ENCODE assay signal across 14 cellular contexts in the genomic region with DNA sequence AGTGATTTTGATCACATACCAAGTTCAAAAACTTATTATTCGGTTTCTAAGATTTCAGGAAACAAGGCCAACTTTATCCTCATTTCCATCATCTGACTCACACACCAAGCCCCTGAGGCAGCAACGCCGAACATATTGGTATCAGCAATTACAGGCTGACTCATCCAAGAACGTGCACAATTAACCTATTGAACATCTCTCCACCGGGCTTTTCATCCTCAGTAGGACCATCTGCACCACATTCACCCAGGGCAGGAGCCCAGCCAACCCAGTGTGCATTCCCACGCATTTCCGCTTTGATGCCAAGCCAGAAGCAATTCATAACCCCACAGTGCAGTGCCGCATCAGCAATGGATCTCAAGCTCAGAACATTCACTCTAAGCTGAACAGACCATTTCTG. TPM values are rescaled to one million over a fixed set of nuclear protein-coding genes. Genes with fewer than 3 reads are reported as not detected.
DNase-seq lines count a peak whose midpoint lies in the region; ATAC-seq, FAIRE-seq and TF ChIP-seq lines count a peak whose summit lies in the region.
"Had no signal": no experiment of that assay in that cellular context is flagged by ENCODE, and none has a peak within 500 bp of the region (broad histone marks: within the 10 kb centered on the region; RNA-seq: fewer than 3 reads in every experiment).

No MANE protein-coding gene starts in this region.

- FAIRE-seq in K562 (lab: Jason Lieb, UNC), result no peak

- TF ChIP-seq RAD21 in K562 (CRISPR knock-in tag; conservative IDR thresholded peaks at IDR 0.05 in 1 of 2, IDR thresholded peaks at IDR 0.05 in 1 of 2), result no peak

- in situ Hi-C loops in K562 (cut with MboI), result no loop called here

- H3K18ac ChIP-seq in mesenchymal stem cell (ENCODE audit: low read depth in 1 of 2, low read length in 2 of 2), result peak overlapping the region in 1 of 2 experiments; percentile 31

- POLR2A ChIA-PET in BJ (lab: Charles Lee), result no interaction called here
- POLR2A ChIA-PET in K562 (lab: Yijun Ruan, JAX), result no interaction called here
- POLR2A ChIA-PET in CD8-positive, alpha-beta T cell (lab: Charles Lee), result no interaction called here

- no peak overlapping the region for H2BK120ac ChIP-seq in mesenchymal stem cell (ENCODE audit: low read depth, low read length)

- H2BK12ac ChIP-seq in mesenchymal stem cell (ENCODE audit: low read length in 2 of 2), result peak overlapping the region; percentile 27 to 49

- peak overlapping the region; percentile 59 for H4K8ac ChIP-seq in mesenchymal stem cell (ENCODE audit: low read length)

- H3K14ac ChIP-seq in mesenchymal stem cell (ENCODE audit: low read length in 2 of 2), result no peak overlapping the region

- no peaks in the 10 kb centered on the region for H3K79me2 ChIP-seq in K562 (ENCODE audit: control insufficient read depth, insufficient read depth, low read length)

- H4K20me1 ChIP-seq in K562 (replicated peaks; ENCODE audit: control insufficient read depth, insufficient read depth, low read length), result no peaks in the 10 kb centered on the region

- WGBS in K562 (ENCODE audit: insufficient coverage, low coverage, missing lambda C conversion rate), result 1% methylated on average over 7 of the region's 8 CpGs
- 7% methylated on average over 8 of the region's 8 CpGs for WGBS in mesenchymal stem cell

- H4K91ac ChIP-seq in mesenchymal stem cell (ENCODE audit: low read length), result no peak overlapping the region

- H3K4me3 ChIP-seq in BJ (ENCODE audit: low read depth, low read length), result no peak overlapping the region
- no peak overlapping the region for H3K4me3 ChIP-seq in K562
- no peak overlapping the region for H3K4me3 ChIP-seq in mesenchymal stem cell (ENCODE audit: insufficient read depth in 1 of 2, low read depth in 1 of 2, low read length in 2 of 2)
- H3K4me3 ChIP-seq in CD8-positive, alpha-beta T cell (ENCODE audit: low read depth, low read length), result no peak overlapping the region
- H3K4me3 ChIP-seq: psoas muscle had no signal

- no peaks in the 10 kb centered on the region for H3K79me1 ChIP-seq in mesenchymal stem cell (replicated peaks; ENCODE audit: low read length, poor library complexity, severe bottlenecking)

- H3K36me3 ChIP-seq in BJ (ENCODE audit: control insufficient read depth, insufficient read depth, low read length) (no peaks in the 10 kb centered on the region), K562 (ENCODE audit: control insufficient read depth, insufficient read depth, low read length) (no peaks in the 10 kb centered on the region), mesenchymal stem cell (ENCODE audit: control insufficient read depth in 1 of 2, insufficient read depth in 2 of 2, low read depth in 1 of 2, low read length in 2 of 2) (no peaks in the 10 kb centered on the region)
- no peaks in the 10 kb centered on the region for H3K36me3 ChIP-seq in CD8-positive, alpha-beta T cell (ENCODE audit: insufficient read depth, low read length)

- no peak for ATAC-seq in K562
- no peak for ATAC-seq in GM21360 (IDR thresholded peaks at IDR 0.05; ENCODE audit: unreplicated experiment)
- ATAC-seq in CD8-positive, alpha-beta T cell, result no peak
- ATAC-seq: psoas muscle; stimulated activated naive CD8-positive, alpha-beta T cell treated with anti-CD3 and anti-CD28 coated beads, Interleukin-15, Interleukin-2, amounts not matched to agents 100 U/mL and 50 U/mL, for 24 hours had no signal

- no peak overlapping the region for H3K4me3 Mint-ChIP-seq in CD8-positive, alpha-beta T cell
- H3K4me3 Mint-ChIP-seq: T-helper 2 cell treated with Interferon-gamma antibody and Interleukin-4, amounts not matched to agents 5 μg/mL and 100 μg/mL, for 36 hours had no signal

- H3K9me1 ChIP-seq in K562 (ENCODE audit: control insufficient read depth, insufficient read depth, low read length), result no peaks in the 10 kb centered on the region

- H3K4me1 ChIP-seq in K562 (replicated peaks in 1 of 2; ENCODE audit: control insufficient read depth in 2 of 2, insufficient read depth in 2 of 2, low read length in 2 of 2) (no peaks in the 10 kb centered on the region), mesenchymal stem cell (ENCODE audit: control insufficient read depth, insufficient read depth, low read depth, low read length) (peaks cover 3% of the 10 kb centered on the region)
- H3K4me1 ChIP-seq in CD8-positive, alpha-beta T cell (ENCODE audit: insufficient read depth, low read length), result no peaks in the 10 kb centered on the region
- H3K4me1 ChIP-seq: psoas muscle had no signal

- H3K23ac ChIP-seq in mesenchymal stem cell (ENCODE audit: low read length in 2 of 2), result no peak overlapping the region

- no peaks in the 10 kb centered on the region for H3K4me1 Mint-ChIP-seq in CD8-positive, alpha-beta T cell (ENCODE audit: low read depth)

- H3K27ac Mint-ChIP-seq in CD8-positive, alpha-beta T cell, result no peak overlapping the region
- H3K27ac Mint-ChIP-seq: T-helper 2 cell treated with Interferon-gamma antibody and Interleukin-4, amounts not matched to agents 5 μg/mL and 100 μg/mL, for 36 hours had no signal

- H3K9me3 ChIP-seq in K562 (replicated peaks; ENCODE audit: control insufficient read depth, insufficient read depth, low read depth, low read length) (no peaks in the 10 kb centered on the region), mesenchymal stem cell (ENCODE audit: control insufficient read depth, low read length) (no peaks in the 10 kb centered on the region)
- H3K9me3 ChIP-seq in CD8-positive, alpha-beta T cell (ENCODE audit: low read length), result no peaks in the 10 kb centered on the region
- H3K9me3 ChIP-seq: psoas muscle had no signal

- H2AFZ ChIP-seq in K562 (ENCODE audit: low read depth, low read length) (no peak overlapping the region), mesenchymal stem cell (ENCODE audit: low read depth, low read length) (no peak overlapping the region)

- no peak overlapping the region for H3K4me2 ChIP-seq in K562 (ENCODE audit: insufficient read depth, low read length)
- no peak overlapping the region for H3K4me2 ChIP-seq in mesenchymal stem cell (ENCODE audit: low read length, poor library complexity, severe bottlenecking)
- H3K4me2 ChIP-seq: KMS-11 had no signal

- H3K27ac ChIP-seq in K562 (ENCODE audit: extremely low read depth, low read depth, low read length) (no peak overlapping the region), mesenchymal stem cell (ENCODE audit: low read length, poor library complexity, severe bottlenecking) (peak overlapping the region; percentile 2)
- H3K27ac ChIP-seq in CD8-positive, alpha-beta T cell (ENCODE audit: low read depth, low read length), result no peak overlapping the region
- H3K27ac ChIP-seq: KMS-11, psoas muscle had no signal

- H2BK15ac ChIP-seq in mesenchymal stem cell (ENCODE audit: low read depth, poor library complexity, severe bottlenecking), result peak overlapping the region; percentile 44

- no peak overlapping the region for H2AK5ac ChIP-seq in mesenchymal stem cell (ENCODE audit: low read length, severe bottlenecking)

- TF ChIP-seq CTCF in BJ (IDR thresholded peaks at IDR 0.05; ENCODE audit: insufficient read depth, low read depth, low read length) (no peak), K562 (IDR thresholded peaks at IDR 0.05 in 2 of 3, conservative IDR thresholded peaks at IDR 0.05 in 1 of 3; ENCODE audit: insufficient read depth in 2 of 3, low read depth in 1 of 3, low read length in 3 of 3) (no peak)
- no peak for TF ChIP-seq CTCF in CD8-positive, alpha-beta T cell (IDR thresholded peaks at IDR 0.05)

- H3K36me3 Mint-ChIP-seq in CD8-positive, alpha-beta T cell, result no peaks in the 10 kb centered on the region

- H3K27me3 ChIP-seq in BJ (ENCODE audit: control insufficient read depth, insufficient read depth, low read length) (no peaks in the 10 kb centered on the region), K562 (ENCODE audit: control insufficient read depth in 2 of 2, insufficient read depth in 2 of 2, low read length in 2 of 2) (no peaks in the 10 kb centered on the region), mesenchymal stem cell (ENCODE audit: control insufficient read depth in 1 of 2, insufficient read depth in 1 of 2, low read length in 2 of 2) (no peaks in the 10 kb centered on the region)
- H3K27me3 ChIP-seq in CD8-positive, alpha-beta T cell (ENCODE audit: insufficient read depth, low read length), result no peaks in the 10 kb centered on the region

- H3K9ac ChIP-seq in K562 (ENCODE audit: insufficient read depth in 1 of 2, low read depth in 2 of 2, low read length in 2 of 2) (no peak overlapping the region), mesenchymal stem cell (ENCODE audit: low read length) (no peak overlapping the region)
- H3K9ac ChIP-seq: KMS-11 had no signal

- no peak overlapping the region for H3K4ac ChIP-seq in mesenchymal stem cell (ENCODE audit: low read depth in 1 of 2, low read length in 2 of 2)

- CTCF ChIA-PET in BJ (lab: Yijun Ruan, JAX) (interaction anchor here (1.0 kb wide), 1 partner anchor 19 kb away, joined by 3 read pairs; no protein-coding TSS in a partner anchor), K562 (lab: Yijun Ruan, JAX; ENCODE audit: low intra/inter-chr PET ratio) (no interaction called here)
- CTCF ChIA-PET in CD8-positive, alpha-beta T cell (lab: Charles Lee), result no interaction called here

- H2BK5ac ChIP-seq in mesenchymal stem cell (ENCODE audit: low read depth, low read length, poor library complexity, severe bottlenecking), result no peak overlapping the region

- BruUV-seq in K562 (replicated peaks; lab: Mats Ljungman, UMichigan), result no TSS peak

- no peak for TF ChIP-seq POLR2A in K562 (conservative IDR thresholded peaks at IDR 0.05)

- no peak for TF ChIP-seq EP300 in K562 (IDR thresholded peaks at IDR 0.05; ENCODE audit: low read length)

- peak; percentile 91 for DNase-seq in BJ (ENCODE audit: low read depth)
- peak; percentile 68 for DNase-seq in NCI-H146 (lab: John Stamatoyannopoulos, UW)
- DNase-seq in K562 (ENCODE audit: extremely low read depth in 1 of 4, low spot score in 3 of 4), result no peak
- DNase-seq in mesenchymal stem cell, result peak; percentile 82
- DNase-seq in NCI-H510A treated with DMSO at 0.1 percent for 48 hours (lab: John Stamatoyannopoulos, UW), result no peak
- DNase-seq in GDM1 (lab: John Stamatoyannopoulos, UW), result no peak
- no peak for DNase-seq in CD8-positive, alpha-beta T cell
- DNase-seq: activated naive CD4-positive, alpha-beta T cell; hippocampal formation; psoas muscle; stimulated activated naive CD8-positive, alpha-beta T cell treated with anti-CD3 and anti-CD28 coated beads, Interleukin-15, Interleukin-2, amounts not matched to agents 100 U/mL and 50 U/mL, for 24 hours had no signal

- intact Hi-C loops in K562 (cut with micrococcal nuclease), result no loop called here
- intact Hi-C loops in CD8-positive, alpha-beta T cell (cut with DNase I, micrococcal nuclease), result no loop called here

- H3K9me3 Mint-ChIP-seq in CD8-positive, alpha-beta T cell, result peaks cover 3% of the 10 kb centered on the region
- H3K9me3 Mint-ChIP-seq: T-helper 2 cell treated with Interferon-gamma antibody and Interleukin-4, amounts not matched to agents 5 μg/mL and 100 μg/mL, for 36 hours had no signal

- H3K27me3 Mint-ChIP-seq in CD8-positive, alpha-beta T cell (ENCODE audit: low read depth), result peaks cover 10% of the 10 kb centered on the region

RNA-seq across cellular contexts. Expression of a gene that starts 52.9 kb away (rescaled TPM):
- polyA plus RNA-seq in BJ (2011; rRNA removed) (0.17 and 0.26 TPM in 2 replicates), K562 (2011; rRNA removed) (0.07 and 0.11 TPM in 2 replicates), K562 (2014; fragmentation: Illumina TruSeq; extraction: Trizol) (1.1 and 1.4 TPM in 2 replicates), K562 (2014; fragmentation: Nextera tagmentation; extraction: Ambion mirVana) (under 1 TPM; 0.37 to 0.38 TPM), K562 (2014; rRNA removed) (0.98 and 1.5 TPM in 2 replicates)
- 0.05 TPM in 1 of 2 replicates, not detected in the other for polyA minus RNA-seq in BJ (2011; rRNA and poly(A)+ RNA removed)
- 0.14 and 0.81 TPM in 2 replicates for total RNA-seq in K562 (2011; cell fraction: chromatin; rRNA removed; ENCODE audit: low replicate concordance)
- total RNA-seq in K562 (2011; cell fraction: nucleolus; rRNA removed), result 0.13 TPM in 1 of 2 replicates, not detected in the other
- total RNA-seq in K562 (2011; cell fraction: nucleoplasm; rRNA removed), result 0.29 and 0.38 TPM in 2 replicates
- total RNA-seq in K562 (2014; rRNA removed) (1.1 TPM in 2 replicates), K562 (2014; rRNA removed; fragmentation: Illumina TruSeq; extraction: Trizol) (1.4 and 1.6 TPM in 2 replicates), K562 (2015; rRNA removed; fragmentation: Illumina TruSeq; extraction: Trizol) (1.4 and 1.5 TPM in 2 replicates), K562 (2021) (0.49 and 0.78 TPM in 2 replicates)
- not detected in 2 replicates for polyA plus RNA-seq in K562 (2011; cell fraction: cytosol; rRNA removed)
- 0.10 and 0.28 TPM in 2 replicates for polyA plus RNA-seq in K562 (2011; cell fraction: nucleus; rRNA removed)
- 0.66 and 0.78 TPM in 2 replicates for polyA plus RNA-seq in K562 (2012)
- 0.09 and 0.11 TPM in 2 replicates for polyA minus RNA-seq in K562 (2011; rRNA and poly(A)+ RNA removed)
- polyA minus RNA-seq in K562 (2011; cell fraction: cytosol; rRNA and poly(A)+ RNA removed), result not detected in 2 replicates
- polyA minus RNA-seq in K562 (2011; cell fraction: nucleus; rRNA and poly(A)+ RNA removed), result not detected in 2 replicates
- polyA plus RNA-seq in mesenchymal stem cell (2013, experiment 1 of 2), result 104 TPM
- polyA plus RNA-seq in mesenchymal stem cell (2013, experiment 2 of 2), result 104 TPM
- not detected for total RNA-seq in CD8-positive, alpha-beta T cell

Comparison
In these comparisons a context has a peak if more than half of its experiments do, and no peak if none do; other contexts are left out.
1. DNase-seq: peak in BJ (single experiment), NCI-H146 (single experiment) and mesenchymal stem cell (single experiment); none in K562 (0 of 4), NCI-H510A treated with DMSO at 0.1 percent for 48 hours (single experiment), GDM1 (single experiment) and CD8-positive, alpha-beta T cell (0 of 7).